Comparison of ENCODE assay signal across 10 cellular contexts in the genomic region with DNA sequence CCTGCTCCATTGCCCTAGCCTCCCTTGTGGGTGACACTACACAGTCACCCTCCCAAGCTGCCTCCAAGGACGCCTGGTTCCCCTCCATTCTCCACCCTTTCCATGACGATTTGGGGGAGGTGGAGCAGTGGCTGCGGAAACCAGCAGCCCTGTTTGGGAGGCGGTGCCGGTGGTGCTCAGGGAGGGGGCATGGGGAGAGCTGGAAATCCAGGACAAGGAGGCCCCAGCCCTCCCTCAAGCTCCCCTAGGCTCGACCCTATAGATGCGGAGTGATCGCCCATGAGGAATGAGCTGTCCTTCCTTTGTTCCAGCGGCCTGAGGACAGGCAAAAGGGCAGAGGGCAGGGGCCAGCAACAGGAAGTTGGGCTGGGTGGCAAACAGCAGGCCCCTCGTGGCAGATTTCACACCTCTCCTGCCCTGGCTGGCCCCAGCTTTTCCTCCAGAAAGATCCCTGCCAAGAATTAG. TPM values are rescaled to one million over a fixed set of nuclear protein-coding genes. Genes with fewer than 3 reads are reported as not detected.
A peak's percentile ranks its signal among the peaks of the same experiment; 100 is the strongest.
DNase-seq lines count a peak whose midpoint lies in the region; ATAC-seq lines count a peak whose summit lies in the region.
"Had no signal": no experiment of that assay in that cellular context is flagged by ENCODE, and none has a peak within 500 bp of the region (broad histone marks: within the 10 kb centered on the region; RNA-seq: fewer than 3 reads in every experiment).

No MANE protein-coding gene starts in this region.

- no peaks in the 10 kb centered on the region for H3K27me3 Mint-ChIP-seq in activated CD4-positive, alpha-beta T cell treated with anti-CD3 and anti-CD28 coated beads, Interleukin-2, amount 10 ng/mL, durations not matched to agents 24 days and 14 days
- no peaks in the 10 kb centered on the region for H3K27me3 Mint-ChIP-seq in activated CD8-positive, alpha-beta T cell treated with anti-CD3 and anti-CD28 coated beads, Interleukin-2, amount 10 ng/mL, durations not matched to agents 7 days and 5 days (ENCODE audit: low read depth)

- POLR2A ChIA-PET in activated CD8-positive, alpha-beta T cell treated with anti-CD3 and anti-CD28 coated beads, Interleukin-2, amount 10 ng/mL, durations not matched to agents 7 days and 5 days (lab: Charles Lee) = interaction anchor here (1.3 to 6.6 kb wide), 3 partner anchors 17 to 21 kb away, joined by 4 to 84 read pairs (median 6); partner anchors contain the start of gene ARHGAP4

- H3K9me3 Mint-ChIP-seq in activated CD4-positive, alpha-beta T cell treated with anti-CD3 and anti-CD28 coated beads, Interleukin-2, amount 10 ng/mL, durations not matched to agents 24 days and 14 days = no peaks in the 10 kb centered on the region
- no peaks in the 10 kb centered on the region for H3K9me3 Mint-ChIP-seq in activated CD8-positive, alpha-beta T cell treated with anti-CD3 and anti-CD28 coated beads, Interleukin-2, amount 10 ng/mL, durations not matched to agents 7 days and 5 days (ENCODE audit: insufficient read depth)
- H3K9me3 Mint-ChIP-seq in stimulated activated effector memory CD8-positive, alpha-beta T cell treated with anti-CD3 and anti-CD28 coated beads, Interleukin-12 subunit alpha, Interleukin-12 subunit beta, amount 100 ng/mL, for 72 hours = no peaks in the 10 kb centered on the region

- no peaks in the 10 kb centered on the region for H3K9me3 ChIP-seq in right cardiac atrium (ENCODE audit: control insufficient read depth, low read length)
- H3K9me3 ChIP-seq: thoracic aorta had no signal

- no peak overlapping the region for H3K4me3 Mint-ChIP-seq in activated CD4-positive, alpha-beta T cell treated with anti-CD3 and anti-CD28 coated beads, Interleukin-2, amount 10 ng/mL, durations not matched to agents 24 days and 14 days
- H3K4me3 Mint-ChIP-seq in activated CD8-positive, alpha-beta T cell treated with anti-CD3 and anti-CD28 coated beads, Interleukin-2, amount 10 ng/mL, durations not matched to agents 7 days and 5 days = no peak overlapping the region
- no peak overlapping the region for H3K4me3 Mint-ChIP-seq in stimulated activated effector memory CD8-positive, alpha-beta T cell treated with anti-CD3 and anti-CD28 coated beads, Interleukin-12 subunit alpha, Interleukin-12 subunit beta, amount 100 ng/mL, for 72 hours

- CTCF ChIA-PET in activated CD8-positive, alpha-beta T cell treated with anti-CD3 and anti-CD28 coated beads, Interleukin-2, amount 10 ng/mL, durations not matched to agents 7 days and 5 days (lab: Charles Lee) = interaction anchor here (1.5 to 10.6 kb wide), 4 partner anchors 19 to 185 kb away, joined by 4 to 228 read pairs (median 16); partner anchors contain the start of gene ARHGAP4

- no peak for DNase-seq in activated CD4-positive, alpha-beta T cell treated with anti-CD3 and anti-CD28 coated beads, Interleukin-2, amount 10 ng/mL, durations not matched to agents 24 days and 14 days
- DNase-seq in activated CD4-positive, alpha-beta T cell treated with anti-CD3 and anti-CD28 coated beads, Interleukin-2, amount 50 U/mL, for 4 hours = no peak
- no peak for DNase-seq in activated CD8-positive, alpha-beta T cell treated with anti-CD3 and anti-CD28 coated beads, Interleukin-2, amount 10 ng/mL, durations not matched to agents 7 days and 5 days
- DNase-seq in right cardiac atrium = peak in 2 of 3 donors; percentile 55 to 63
- no peak for DNase-seq in stimulated activated effector memory CD8-positive, alpha-beta T cell treated with anti-CD3 and anti-CD28 coated beads, Interleukin-12 subunit alpha, Interleukin-12 subunit beta, amount 100 ng/mL, for 72 hours (ENCODE audit: low spot score in 2 of 2)
- no peak for DNase-seq in head of caudate nucleus
- DNase-seq in GM19240 (ENCODE audit: insufficient read length, low spot score) = no peak

- peak overlapping the region; percentile 29 for H3K27ac Mint-ChIP-seq in activated CD4-positive, alpha-beta T cell treated with anti-CD3 and anti-CD28 coated beads, Interleukin-2, amount 10 ng/mL, durations not matched to agents 24 days and 14 days
- H3K27ac Mint-ChIP-seq in activated CD8-positive, alpha-beta T cell treated with anti-CD3 and anti-CD28 coated beads, Interleukin-2, amount 10 ng/mL, durations not matched to agents 7 days and 5 days = peak overlapping the region; percentile 72
- peak overlapping the region; percentile 77 for H3K27ac Mint-ChIP-seq in stimulated activated effector memory CD8-positive, alpha-beta T cell treated with anti-CD3 and anti-CD28 coated beads, Interleukin-12 subunit alpha, Interleukin-12 subunit beta, amount 100 ng/mL, for 72 hours

- ATAC-seq in activated CD8-positive, alpha-beta T cell treated with anti-CD3 and anti-CD28 coated beads, Interleukin-2, amount 10 ng/mL, durations not matched to agents 7 days and 5 days = no peak
- ATAC-seq in right cardiac atrium (peak; percentile 9 to 60), GM19023 (IDR thresholded peaks at IDR 0.05; ENCODE audit: unreplicated experiment) (no peak)
- no peak for ATAC-seq in stimulated activated effector memory CD8-positive, alpha-beta T cell treated with anti-CD3 and anti-CD28 coated beads, Interleukin-12 subunit alpha, Interleukin-12 subunit beta, amount 100 ng/mL, for 72 hours

- H3K36me3 Mint-ChIP-seq in activated CD4-positive, alpha-beta T cell treated with anti-CD3 and anti-CD28 coated beads, Interleukin-2, amount 10 ng/mL, durations not matched to agents 24 days and 14 days (ENCODE audit: low read depth) = peaks cover 25% of the 10 kb centered on the region
- peaks cover 31% of the 10 kb centered on the region for H3K36me3 Mint-ChIP-seq in activated CD8-positive, alpha-beta T cell treated with anti-CD3 and anti-CD28 coated beads, Interleukin-2, amount 10 ng/mL, durations not matched to agents 7 days and 5 days (ENCODE audit: low read depth)
- peaks cover 64% of the 10 kb centered on the region for H3K36me3 Mint-ChIP-seq in stimulated activated effector memory CD8-positive, alpha-beta T cell treated with anti-CD3 and anti-CD28 coated beads, Interleukin-12 subunit alpha, Interleukin-12 subunit beta, amount 100 ng/mL, for 72 hours

- intact Hi-C loops in activated CD4-positive, alpha-beta T cell treated with anti-CD3 and anti-CD28 coated beads, Interleukin-2, amount 10 ng/mL, durations not matched to agents 24 days and 14 days (cut with micrococcal nuclease) = no loop called here
- intact Hi-C loops in right cardiac atrium (cut with DNase I) = no loop called here
- intact Hi-C loops in head of caudate nucleus (cut with DNase I) = no loop called here

- H3K4me1 Mint-ChIP-seq in activated CD4-positive, alpha-beta T cell treated with anti-CD3 and anti-CD28 coated beads, Interleukin-2, amount 10 ng/mL, durations not matched to agents 24 days and 14 days = peaks cover 13% of the 10 kb centered on the region
- H3K4me1 Mint-ChIP-seq in activated CD8-positive, alpha-beta T cell treated with anti-CD3 and anti-CD28 coated beads, Interleukin-2, amount 10 ng/mL, durations not matched to agents 7 days and 5 days (ENCODE audit: low read depth) = peaks cover 44% of the 10 kb centered on the region
- peaks cover 21% of the 10 kb centered on the region for H3K4me1 Mint-ChIP-seq in stimulated activated effector memory CD8-positive, alpha-beta T cell treated with anti-CD3 and anti-CD28 coated beads, Interleukin-12 subunit alpha, Interleukin-12 subunit beta, amount 100 ng/mL, for 72 hours

- H3K27ac ChIP-seq in right cardiac atrium (ENCODE audit: low read length) = peak overlapping the region; percentile 14
- H3K27ac ChIP-seq: thoracic aorta had no signal

- no peak overlapping the region for H3K4me3 ChIP-seq in right cardiac atrium (ENCODE audit: low read length)
- H3K4me3 ChIP-seq: thoracic aorta had no signal

- no peaks in the 10 kb centered on the region for H3K27me3 ChIP-seq in right cardiac atrium (ENCODE audit: control insufficient read depth, insufficient read depth)

- WGBS in right cardiac atrium = 37% methylated on average over 10 of the region's 10 CpGs

- H3K4me1 ChIP-seq in right cardiac atrium (ENCODE audit: control insufficient read depth, insufficient read depth, low read length) = no peaks in the 10 kb centered on the region

RNA-seq across cellular contexts. Expression of gene RENBP, which starts 3.6 kb away (rescaled TPM):
- total RNA-seq in activated CD4-positive, alpha-beta T cell treated with anti-CD3 and anti-CD28 coated beads, Interleukin-2, amount 10 ng/mL, durations not matched to agents 24 days and 14 days = 13.7 and 15.1 TPM in 2 replicates
- total RNA-seq in activated CD8-positive, alpha-beta T cell treated with anti-CD3 and anti-CD28 coated beads, Interleukin-2, amount 10 ng/mL, durations not matched to agents 7 days and 5 days = 10 to 100 TPM; 12.1 to 13.6 TPM
- total RNA-seq in right cardiac atrium = 10 to 100 TPM; 14.0 to 17.7 (median 15.7) TPM
- polyA plus RNA-seq in right cardiac atrium = 13.3 TPM
- total RNA-seq: PC-3 had no signal

RNA-seq across cellular contexts. Expression of gene NAA10, which starts 13.2 kb away (rescaled TPM):
- 153 and 168 TPM in 2 replicates for total RNA-seq in activated CD4-positive, alpha-beta T cell treated with anti-CD3 and anti-CD28 coated beads, Interleukin-2, amount 10 ng/mL, durations not matched to agents 24 days and 14 days
- total RNA-seq in activated CD8-positive, alpha-beta T cell treated with anti-CD3 and anti-CD28 coated beads, Interleukin-2, amount 10 ng/mL, durations not matched to agents 7 days and 5 days = 100 to 1,000 TPM in 1 of 2 experiments, 10 to 100 TPM in 1; 98.9 to 106 TPM
- total RNA-seq in right cardiac atrium = 10 to 100 TPM; 61.1 to 75.5 (median 66.2) TPM
- 108 TPM for polyA plus RNA-seq in right cardiac atrium

RNA-seq across cellular contexts. Expression of gene ARHGAP4, which starts 22.0 kb away (rescaled TPM):
- total RNA-seq in activated CD4-positive, alpha-beta T cell treated with anti-CD3 and anti-CD28 coated beads, Interleukin-2, amount 10 ng/mL, durations not matched to agents 24 days and 14 days = 135 and 137 TPM in 2 replicates
- 100 to 1,000 TPM; 317 to 324 TPM for total RNA-seq in activated CD8-positive, alpha-beta T cell treated with anti-CD3 and anti-CD28 coated beads, Interleukin-2, amount 10 ng/mL, durations not matched to agents 7 days and 5 days
- total RNA-seq in right cardiac atrium = 10 to 100 TPM; 13.4 to 22.9 (median 14.9) TPM
- polyA plus RNA-seq in right cardiac atrium = 20.5 TPM

RNA-seq across cellular contexts. Expression of gene HCFC1, which starts 23.6 kb away (rescaled TPM):
- total RNA-seq in activated CD4-positive, alpha-beta T cell treated with anti-CD3 and anti-CD28 coated beads, Interleukin-2, amount 10 ng/mL, durations not matched to agents 24 days and 14 days = 107 and 109 TPM in 2 replicates
- 100 to 1,000 TPM; 141 to 146 TPM for total RNA-seq in activated CD8-positive, alpha-beta T cell treated with anti-CD3 and anti-CD28 coated beads, Interleukin-2, amount 10 ng/mL, durations not matched to agents 7 days and 5 days
- total RNA-seq in right cardiac atrium = 10 to 100 TPM; 26.9 to 41.4 (median 32.9) TPM
- 17.3 TPM for polyA plus RNA-seq in right cardiac atrium

RNA-seq across cellular contexts. Expression of gene TMEM187, which starts 24.5 kb away (rescaled TPM):
- total RNA-seq in activated CD4-positive, alpha-beta T cell treated with anti-CD3 and anti-CD28 coated beads, Interleukin-2, amount 10 ng/mL, durations not matched to agents 24 days and 14 days = 2.4 and 3.8 TPM in 2 replicates
- 1 to 10 TPM; 5.9 to 6.2 TPM for total RNA-seq in activated CD8-positive, alpha-beta T cell treated with anti-CD3 and anti-CD28 coated beads, Interleukin-2, amount 10 ng/mL, durations not matched to agents 7 days and 5 days
- 10 to 100 TPM in 2 of 4 donors, 1 to 10 TPM in 2; 7.6 to 11.9 (median 10.4) TPM for total RNA-seq in right cardiac atrium
- polyA plus RNA-seq in right cardiac atrium = 6.8 TPM

Comparison
In these comparisons a context has a peak if more than half of its experiments do, and no peak if none do; other contexts are left out.
1. DNase-seq: peak in right cardiac atrium (2 of 3); none in activated CD4-positive, alpha-beta T cell treated with anti-CD3 and anti-CD28 coated beads, Interleukin-2, amount 10 ng/mL, durations not matched to agents 24 days and 14 days (single experiment), activated CD4-positive, alpha-beta T cell treated with anti-CD3 and anti-CD28 coated beads, Interleukin-2, amount 50 U/mL, for 4 hours (0 of 2), activated CD8-positive, alpha-beta T cell treated with anti-CD3 and anti-CD28 coated beads, Interleukin-2, amount 10 ng/mL, durations not matched to agents 7 days and 5 days (single experiment), stimulated activated effector memory CD8-positive, alpha-beta T cell treated with anti-CD3 and anti-CD28 coated beads, Interleukin-12 subunit alpha, Interleukin-12 subunit beta, amount 100 ng/mL, for 72 hours (0 of 2), head of caudate nucleus (0 of 42) and GM19240 (single experiment).
2. ATAC-seq: peak in right cardiac atrium (2 of 2); none in activated CD8-positive, alpha-beta T cell treated with anti-CD3 and anti-CD28 coated beads, Interleukin-2, amount 10 ng/mL, durations not matched to agents 7 days and 5 days (single experiment), stimulated activated effector memory CD8-positive, alpha-beta T cell treated with anti-CD3 and anti-CD28 coated beads, Interleukin-12 subunit alpha, Interleukin-12 subunit beta, amount 100 ng/mL, for 72 hours (single experiment) and GM19023 (single experiment).
3. Peak in every context shown above with its lines, with median percentiles within 50 percentile points of each other: H3K27ac Mint-ChIP-seq.